ENCODE assay signal across 9 cellular contexts in the genomic region with DNA sequence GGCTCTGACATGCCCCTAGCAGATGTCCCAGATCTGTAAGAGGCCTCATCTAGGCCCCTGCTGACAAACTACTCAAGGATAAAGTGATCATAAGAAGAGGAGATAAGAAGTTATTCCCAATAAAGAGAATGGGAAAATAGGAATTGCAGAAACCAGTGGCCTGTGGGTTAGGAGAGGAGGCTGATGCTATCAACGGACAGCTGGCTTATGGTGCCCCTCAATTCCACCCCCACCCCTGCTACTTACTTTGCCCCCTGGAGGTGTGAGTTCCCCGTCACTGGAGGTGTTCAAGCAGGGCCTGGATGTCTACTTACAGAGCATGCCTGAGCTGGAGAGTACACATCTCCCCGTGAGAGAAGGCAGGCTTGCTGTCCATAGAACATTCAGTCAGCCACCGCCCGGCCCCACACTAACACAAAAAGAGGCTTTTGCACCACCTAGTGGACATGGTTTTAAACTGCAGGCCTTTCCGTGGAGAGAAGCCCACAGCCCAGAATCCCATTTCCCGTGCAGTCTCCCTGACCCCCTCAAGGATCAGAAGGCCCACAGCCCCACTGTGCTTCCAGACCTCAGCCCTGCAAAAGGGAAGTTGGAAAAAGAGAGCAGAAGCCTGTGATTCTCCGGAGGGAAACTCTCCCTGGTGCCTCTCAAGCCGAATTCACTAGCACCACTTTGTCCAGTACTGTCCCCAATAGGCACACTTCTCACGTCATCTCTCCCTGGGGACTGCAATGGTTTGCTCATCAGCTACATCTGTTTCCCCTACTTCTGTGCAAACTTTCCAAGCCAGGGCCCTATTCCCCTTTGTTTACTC. TPM values are rescaled to one million over a fixed set of nuclear protein-coding genes. Genes with fewer than 3 reads are reported as not detected.
DNase-seq lines count a peak whose midpoint lies in the region; TF ChIP-seq lines count a peak whose summit lies in the region.
"Had no signal": no experiment of that assay in that cellular context is flagged by ENCODE, and none has a peak within 500 bp of the region (broad histone marks: within the 10 kb centered on the region; RNA-seq: fewer than 3 reads in every experiment).

No MANE protein-coding gene starts in this region.

- H3K27me3 ChIP-seq in AG04450 (ENCODE audit: control insufficient read depth, insufficient read depth, low read length) (peaks cover 12% of the 10 kb centered on the region), trophoblast cell (ENCODE audit: insufficient read depth, low read length) (no peaks in the 10 kb centered on the region)

- H3K36me3 ChIP-seq in trophoblast cell (ENCODE audit: control insufficient read depth in 1 of 2, insufficient read depth in 2 of 2, low read length in 2 of 2), result no peaks in the 10 kb centered on the region

- H3K9me3 ChIP-seq in AG04450 (ENCODE audit: control insufficient read depth, insufficient read depth, low read length), result peaks cover 4% of the 10 kb centered on the region; the same call in 1 of the 2 replicates
- peaks cover 2% of the 10 kb centered on the region for H3K9me3 ChIP-seq in trophoblast cell (ENCODE audit: insufficient read depth, low read depth, low read length)

- peaks cover 0 to 3% of the 10 kb centered on the region in 2 experiments for H3K4me1 ChIP-seq in trophoblast cell (ENCODE audit: control insufficient read depth in 1 of 2, insufficient read depth in 2 of 2, low read length in 2 of 2)

- H3K27me3 Mint-ChIP-seq in type B pancreatic cell, result no peaks in the 10 kb centered on the region

- no peak overlapping the region for H3K14ac ChIP-seq in trophoblast cell (ENCODE audit: low read length)

- no peaks in the 10 kb centered on the region for H3K36me3 Mint-ChIP-seq in type B pancreatic cell

- H3K79me1 ChIP-seq in trophoblast cell (ENCODE audit: low read length), result no peaks in the 10 kb centered on the region

- WGBS in trophoblast cell (ENCODE audit: extremely low coverage, insufficient coverage, insufficient read length), result no CpG with 5 or more reads among the region's 10 CpGs

- H3K9me3 Mint-ChIP-seq in type B pancreatic cell, result no peaks in the 10 kb centered on the region

- H3K4ac ChIP-seq in trophoblast cell (ENCODE audit: low read depth, low read length), result no peak overlapping the region

- no peak overlapping the region for H2BK12ac ChIP-seq in trophoblast cell (ENCODE audit: low read length)

- CTCF ChIA-PET in AG04450 (lab: Charles Lee), result interaction anchor here (0.6 to 4.7 kb wide), 23 partner anchors 8 to 1450 kb away, joined by 3 to 59 read pairs (median 4); no protein-coding TSS in a partner anchor

- no peak overlapping the region for H3K23ac ChIP-seq in trophoblast cell (ENCODE audit: low read length)

- no peak overlapping the region for H4K91ac ChIP-seq in trophoblast cell (ENCODE audit: low read depth, low read length)

- no peak overlapping the region for H3K9ac ChIP-seq in trophoblast cell (ENCODE audit: low read length)

- H3K4me3 ChIP-seq in AG04450 (ENCODE audit: low read depth, low read length) (no peak overlapping the region), trophoblast cell (ENCODE audit: low read depth, low read length) (no peak overlapping the region)

- no peak overlapping the region for H2AFZ ChIP-seq in trophoblast cell (ENCODE audit: insufficient read depth, low read length, poor library complexity)

- DNase-seq in AG04450 (ENCODE audit: low read depth, low spot score), result no peak
- DNase-seq in GM19238 (ENCODE audit: insufficient read length, low spot score), result peak; percentile 71
- DNase-seq in NCI-H1092 (lab: John Stamatoyannopoulos, UW), result peak; percentile 55
- peak; percentile 82 for DNase-seq in SK-N-DZ (ENCODE audit: low spot score)
- peak; percentile 65 for DNase-seq in activated naive CD4-positive, alpha-beta T cell treated with Interleukin-2 at 50 U/mL for 16 hours
- DNase-seq in germinal center (ENCODE audit: low spot score), result peak; percentile 82
- DNase-seq in trophoblast cell, result peak; percentile 61 to 94
- peak; percentile 83 for DNase-seq in type B pancreatic cell (ENCODE audit: extremely low spot score, unreplicated experiment)

- no peak overlapping the region for H3K18ac ChIP-seq in trophoblast cell (ENCODE audit: low read length)

- no peak overlapping the region for H2AK5ac ChIP-seq in trophoblast cell (ENCODE audit: low read length)

- no peak overlapping the region for H3K4me2 ChIP-seq in trophoblast cell (ENCODE audit: low read length)

- no peak overlapping the region for H2BK5ac ChIP-seq in trophoblast cell (ENCODE audit: low read depth, low read length, poor library complexity)

- no peak overlapping the region for H3K4me3 Mint-ChIP-seq in type B pancreatic cell

- POLR2A ChIA-PET in AG04450 (lab: Yijun Ruan, JAX), result no interaction called here

- H2BK120ac ChIP-seq in trophoblast cell (ENCODE audit: insufficient read depth, low read length, poor library complexity), result no peak overlapping the region

- H4K12ac ChIP-seq in trophoblast cell (ENCODE audit: low read depth, low read length), result no peak overlapping the region

- H3K27ac ChIP-seq in AG04450 (ENCODE audit: low read depth, low read length) (no peak overlapping the region), trophoblast cell (ENCODE audit: low read depth, low read length) (no peak overlapping the region)

- H4K8ac ChIP-seq in trophoblast cell (ENCODE audit: low read depth, low read length), result no peak overlapping the region

- TF ChIP-seq CTCF in AG04450 (IDR thresholded peaks at IDR 0.05; ENCODE audit: low read depth, low read length), result peak; percentile 78
- TF ChIP-seq CTCF in type B pancreatic cell (conservative IDR thresholded peaks at IDR 0.05), result peak; percentile 88

- H3K27ac Mint-ChIP-seq in type B pancreatic cell, result no peak overlapping the region

- H3K4me1 Mint-ChIP-seq in type B pancreatic cell (ENCODE audit: unreplicated experiment), result peaks cover 4% of the 10 kb centered on the region

- no peaks in the 10 kb centered on the region for H3K79me2 ChIP-seq in trophoblast cell (ENCODE audit: control insufficient read depth, insufficient read depth, low read length, poor library complexity)

RNA-seq across cellular contexts. Expression of gene BNIP5, which starts 23.8 kb away (rescaled TPM):
- polyA plus RNA-seq in AG04450 (2011; rRNA removed), result not detected in 2 replicates
- not detected in 2 replicates for polyA minus RNA-seq in AG04450 (2011; rRNA and poly(A)+ RNA removed)
- polyA plus RNA-seq in SK-N-DZ (2014; cell fraction: cytosol; rRNA removed), result 0.84 and 0.87 TPM in 2 replicates
- 0.09 and 0.62 TPM in 2 replicates for polyA plus RNA-seq in SK-N-DZ (2014; cell fraction: nucleus; rRNA removed)
- not detected in 2 replicates for polyA plus RNA-seq in trophoblast cell (2013)
- total RNA-seq in type B pancreatic cell (ENCODE audit: low replicate concordance), result 1.4 and 2.1 TPM in 2 replicates
- total RNA-seq: urinary bladder had no signal
- polyA plus RNA-seq: urinary bladder had no signal

RNA-seq across cellular contexts. Expression of gene ETV7, which starts 27.0 kb away (rescaled TPM):
- 0.41 and 0.81 TPM in 2 replicates for polyA plus RNA-seq in AG04450 (2011; rRNA removed)
- polyA minus RNA-seq in AG04450 (2011; rRNA and poly(A)+ RNA removed), result 0.56 and 0.78 TPM in 2 replicates
- polyA plus RNA-seq in SK-N-DZ (2014; cell fraction: cytosol; rRNA removed), result not detected in 2 replicates
- 0.83 TPM in 1 of 2 replicates, not detected in the other for polyA plus RNA-seq in SK-N-DZ (2014; cell fraction: nucleus; rRNA removed)
- 0.15 and 0.21 TPM in 2 replicates for polyA plus RNA-seq in trophoblast cell (2013)
- 1.7 and 3.3 TPM in 2 replicates for total RNA-seq in type B pancreatic cell (ENCODE audit: low replicate concordance)
